Comparison of ENCODE assay signal across 1 cellular context in genomic region chr2:70098032-70098431, GRCh38.
A peak's percentile ranks its signal among the peaks of the same experiment; 100 is the strongest.
TF ChIP-seq lines count a peak whose summit lies in the region.

No MANE protein-coding gene starts in this region.

TF ChIP-seq in HepG2, 621 proteins besides CTCF, POLR2A, EP300 and RAD21 (continued from another document):
- peak; percentile 66; the same call in 1 of the 2 replicates for TF ChIP-seq CEBPB (IDR thresholded peaks at IDR 0.05; ENCODE audit: borderline replicate concordance, low read depth, low read length)
- no peak for TF ChIP-seq ZKSCAN8 (CRISPR knock-in tag; IDR thresholded peaks at IDR 0.05; ENCODE audit: borderline replicate concordance)
- peak; percentile 44; the same call in 1 of the 2 replicates for TF ChIP-seq CEBPG (CRISPR knock-in tag; IDR thresholded peaks at IDR 0.05)
- 0 out of 2 replicates have a peak, but pooled peaks have one; percentile 24 for TF ChIP-seq GATAD2A (CRISPR knock-in tag; IDR thresholded peaks at IDR 0.05)
- TF ChIP-seq LCORL (IDR thresholded peaks at IDR 0.05): peak; percentile 75
- no peak for TF ChIP-seq LCORL (CRISPR knock-in tag; IDR thresholded peaks at IDR 0.05)
- no peak for TF ChIP-seq TP53 (CRISPR knock-in tag; conservative IDR thresholded peaks at IDR 0.05)
- TF ChIP-seq ATF4 (CRISPR knock-in tag; IDR thresholded peaks at IDR 0.05): 0 out of 4 replicates have a peak, but pooled peaks of 1 of the 2 experiments have one; percentile 36
- no peak for TF ChIP-seq ZNF616 (CRISPR knock-in tag; IDR thresholded peaks at IDR 0.05; ENCODE audit: low read depth)
TF ChIP-seq in HepG2: peak in this region for 6.
